In genomic region chr1:40841602-40842001, GRCh38 we compare ENCODE assay signal across 22 cellular contexts. TPM values are rescaled to one million over a fixed set of nuclear protein-coding genes. Genes with fewer than 3 reads are reported as not detected.
A peak's percentile ranks its signal among the peaks of the same experiment; 100 is the strongest.
DNase-seq lines count a peak whose midpoint lies in the region; ATAC-seq and TF ChIP-seq lines count a peak whose summit lies in the region.
"Had no signal": no experiment of that assay in that cellular context is flagged by ENCODE, and none has a peak within 500 bp of the region (broad histone marks: within the 10 kb centered on the region; RNA-seq: fewer than 3 reads in every experiment).

No MANE protein-coding gene starts in this region.

- no peak overlapping the region for H3K4ac ChIP-seq in mesendoderm (ENCODE audit: low read depth, low read length)

- POLR2A ChIA-PET in CD8-positive, alpha-beta T cell (lab: Charles Lee) = interaction anchor here (1.9 kb wide), 1 partner anchor 21 kb away, joined by 6 read pairs; the partner anchor contains the start of gene CITED4

- no peak overlapping the region for H3K4me2 ChIP-seq in mesendoderm (ENCODE audit: low read length)

- CTCF ChIA-PET in activated naive CD4-positive, alpha-beta T cell treated with anti-CD3 and anti-CD28 coated beads for 36 hours (lab: Charles Lee) = interaction anchor here (0.7 to 1.2 kb wide), 3 partner anchors 68 to 111 kb away, joined by 4 to 6 read pairs (median 5); no protein-coding TSS in a partner anchor
- CTCF ChIA-PET in CD8-positive, alpha-beta T cell (lab: Charles Lee) = interaction anchor here (1.2 to 11.6 kb wide), 2 partner anchors 8 to 65 kb away, joined by 6 to 286 read pairs; no protein-coding TSS in a partner anchor

- peaks cover 28% of the 10 kb centered on the region for H3K4me1 ChIP-seq in CD8-positive, alpha-beta T cell (ENCODE audit: insufficient read depth, low read length)
- H3K4me1 ChIP-seq in mesendoderm (ENCODE audit: control insufficient read depth, low read depth, low read length) = peaks cover 4% of the 10 kb centered on the region

- ATAC-seq in CD8-positive, alpha-beta T cell = no peak
- ATAC-seq in GM19035 (IDR thresholded peaks at IDR 0.05; ENCODE audit: unreplicated experiment) (no peak), HG02588 (IDR thresholded peaks at IDR 0.05; ENCODE audit: unreplicated experiment) (no peak)

- no CpG with 5 or more reads among the region's 7 CpGs for WGBS in mesendoderm (ENCODE audit: extremely low coverage, insufficient coverage, low lambda C conversion rate)

- H4K8ac ChIP-seq in mesendoderm (ENCODE audit: low read depth, low read length) = no peak overlapping the region

- H2BK5ac ChIP-seq in mesendoderm (ENCODE audit: low read length) = no peak overlapping the region

- no peak overlapping the region for H3K23ac ChIP-seq in mesendoderm (ENCODE audit: low read length)

- no peak overlapping the region for H4K5ac ChIP-seq in mesendoderm (ENCODE audit: low read length)

- H2AK5ac ChIP-seq in mesendoderm (ENCODE audit: low read length) = no peak overlapping the region

- H2BK120ac ChIP-seq in mesendoderm (ENCODE audit: low read depth, low read length) = no peak overlapping the region

- intact Hi-C loops in activated naive CD4-positive, alpha-beta T cell treated with anti-CD3 and anti-CD28 coated beads for 36 hours (cut with micrococcal nuclease) = loop anchor here (2.0 kb wide), 1 partner anchor 67 kb away; no protein-coding TSS in a partner anchor
- intact Hi-C loops in CD8-positive, alpha-beta T cell (cut with DNase I, micrococcal nuclease) = no loop called here

- peaks cover 27% of the 10 kb centered on the region for H3K4me1 Mint-ChIP-seq in activated naive CD4-positive, alpha-beta T cell treated with anti-CD3 and anti-CD28 coated beads, Interleukin-2, amount 50 U/mL, for 24 hours
- H3K4me1 Mint-ChIP-seq in activated naive CD4-positive, alpha-beta T cell treated with anti-CD3 and anti-CD28 coated beads for 36 hours (ENCODE audit: low read depth) = peaks cover 32% of the 10 kb centered on the region
- peaks cover 38% of the 10 kb centered on the region for H3K4me1 Mint-ChIP-seq in CD8-positive, alpha-beta T cell (ENCODE audit: low read depth)
- peaks cover 30% of the 10 kb centered on the region for H3K4me1 Mint-ChIP-seq in endothelial cell (ENCODE audit: unreplicated experiment)

- no peak overlapping the region for H3K4me3 Mint-ChIP-seq in activated naive CD4-positive, alpha-beta T cell treated with anti-CD3 and anti-CD28 coated beads, Interleukin-2, amount 50 U/mL, for 24 hours
- H3K4me3 Mint-ChIP-seq in activated naive CD4-positive, alpha-beta T cell treated with anti-CD3 and anti-CD28 coated beads for 36 hours = no peak overlapping the region
- no peak overlapping the region for H3K4me3 Mint-ChIP-seq in CD8-positive, alpha-beta T cell
- no peak overlapping the region for H3K4me3 Mint-ChIP-seq in endothelial cell (ENCODE audit: unreplicated experiment)

- H2BK15ac ChIP-seq in mesendoderm (replicated peaks; ENCODE audit: low read depth) = no peak overlapping the region

- DNase-seq in activated naive CD4-positive, alpha-beta T cell treated with anti-CD3 and anti-CD28 coated beads for 36 hours = no peak
- no peak for DNase-seq in CD8-positive, alpha-beta T cell
- DNase-seq in endothelial cell (ENCODE audit: low spot score) (no peak), mesendoderm (no peak)
- DNase-seq: AML-193, DMS153, DND-41, Kasumi-1, NCI-H1092 treated with DMSO at 0.1 percent for 48 hours, NCI-H1436 treated with DMSO at 0.1 percent for 48 hours, NCI-H187 treated with DMSO at 0.1 percent for 48 hours, NCI-H2107, NCI-H524 treated with DMSO at 0.1 percent for 48 hours, NCI-H774, SIG-M5 had no signal

- no peak overlapping the region for H3K9ac ChIP-seq in mesendoderm (ENCODE audit: low read length)

- no peak overlapping the region for H3K18ac ChIP-seq in mesendoderm (ENCODE audit: low read length)

- no peak overlapping the region for H3K27ac ChIP-seq in CD8-positive, alpha-beta T cell (ENCODE audit: low read depth, low read length)
- no peak overlapping the region for H3K27ac ChIP-seq in mesendoderm (ENCODE audit: low read depth, low read length)
- H3K27ac ChIP-seq: C4-2B, SK-N-MC had no signal

- H3K36me3 Mint-ChIP-seq in activated naive CD4-positive, alpha-beta T cell treated with anti-CD3 and anti-CD28 coated beads, Interleukin-2, amount 50 U/mL, for 24 hours = no peaks in the 10 kb centered on the region
- no peaks in the 10 kb centered on the region for H3K36me3 Mint-ChIP-seq in activated naive CD4-positive, alpha-beta T cell treated with anti-CD3 and anti-CD28 coated beads for 36 hours (ENCODE audit: low read depth)
- no peaks in the 10 kb centered on the region for H3K36me3 Mint-ChIP-seq in CD8-positive, alpha-beta T cell
- H3K36me3 Mint-ChIP-seq in endothelial cell (ENCODE audit: low read depth, unreplicated experiment) = peaks cover 4% of the 10 kb centered on the region

- no peak for TF ChIP-seq CTCF in CD8-positive, alpha-beta T cell (IDR thresholded peaks at IDR 0.05)
- TF ChIP-seq CTCF in endothelial cell (IDR thresholded peaks at IDR 0.05; ENCODE audit: unreplicated experiment) = no peak

- no peaks in the 10 kb centered on the region for H3K79me2 ChIP-seq in mesendoderm (ENCODE audit: control insufficient read depth, insufficient read depth, low read length)

- no peaks in the 10 kb centered on the region for H3K79me1 ChIP-seq in mesendoderm (ENCODE audit: low read length)

- no peaks in the 10 kb centered on the region for H3K27me3 Mint-ChIP-seq in activated naive CD4-positive, alpha-beta T cell treated with anti-CD3 and anti-CD28 coated beads, Interleukin-2, amount 50 U/mL, for 24 hours
- H3K27me3 Mint-ChIP-seq in activated naive CD4-positive, alpha-beta T cell treated with anti-CD3 and anti-CD28 coated beads for 36 hours (ENCODE audit: low read depth) = no peaks in the 10 kb centered on the region
- H3K27me3 Mint-ChIP-seq in CD8-positive, alpha-beta T cell (ENCODE audit: low read depth) = no peaks in the 10 kb centered on the region
- H3K27me3 Mint-ChIP-seq in endothelial cell (ENCODE audit: unreplicated experiment) = peaks cover 3% of the 10 kb centered on the region

- H3K27me3 ChIP-seq in CD8-positive, alpha-beta T cell (ENCODE audit: insufficient read depth, low read length) = no peaks in the 10 kb centered on the region
- H3K27me3 ChIP-seq in mesendoderm (ENCODE audit: insufficient read depth, low read length, poor library complexity) = no peaks in the 10 kb centered on the region

- no peak overlapping the region for H3K56ac ChIP-seq in mesendoderm (ENCODE audit: low read length)

- no peaks in the 10 kb centered on the region for H3K36me3 ChIP-seq in CD8-positive, alpha-beta T cell (ENCODE audit: insufficient read depth, low read length)
- no peaks in the 10 kb centered on the region for H3K36me3 ChIP-seq in mesendoderm (ENCODE audit: control insufficient read depth, insufficient read depth, low read length)

- no peaks in the 10 kb centered on the region for H3K9me3 Mint-ChIP-seq in activated naive CD4-positive, alpha-beta T cell treated with anti-CD3 and anti-CD28 coated beads, Interleukin-2, amount 50 U/mL, for 24 hours
- H3K9me3 Mint-ChIP-seq in activated naive CD4-positive, alpha-beta T cell treated with anti-CD3 and anti-CD28 coated beads for 36 hours = peaks cover 5% of the 10 kb centered on the region
- peaks cover 5% of the 10 kb centered on the region for H3K9me3 Mint-ChIP-seq in CD8-positive, alpha-beta T cell
- no peaks in the 10 kb centered on the region for H3K9me3 Mint-ChIP-seq in endothelial cell (ENCODE audit: unreplicated experiment)

- H3K4me3 ChIP-seq in CD8-positive, alpha-beta T cell (ENCODE audit: low read depth, low read length) = peak overlapping the region; percentile 26
- no peak overlapping the region for H3K4me3 ChIP-seq in mesendoderm (ENCODE audit: low read length)
- H3K4me3 ChIP-seq: SK-N-MC had no signal

- no peaks in the 10 kb centered on the region for H3K9me3 ChIP-seq in CD8-positive, alpha-beta T cell (ENCODE audit: low read length)

- peak overlapping the region; percentile 39 for H3K27ac Mint-ChIP-seq in activated naive CD4-positive, alpha-beta T cell treated with anti-CD3 and anti-CD28 coated beads, Interleukin-2, amount 50 U/mL, for 24 hours
- H3K27ac Mint-ChIP-seq in activated naive CD4-positive, alpha-beta T cell treated with anti-CD3 and anti-CD28 coated beads for 36 hours = no peak overlapping the region
- H3K27ac Mint-ChIP-seq in CD8-positive, alpha-beta T cell = no peak overlapping the region
- peak overlapping the region; percentile 89 for H3K27ac Mint-ChIP-seq in endothelial cell (ENCODE audit: unreplicated experiment)

RNA-seq across cellular contexts. Expression of gene CITED4, which starts 20.6 kb away (rescaled TPM):
- 1 to 10 TPM; 2.4 TPM for total RNA-seq in activated naive CD4-positive, alpha-beta T cell treated with anti-CD3 and anti-CD28 coated beads for 36 hours
- 10 to 100 TPM; 31.4 to 34.2 TPM for total RNA-seq in CD8-positive, alpha-beta T cell
- total RNA-seq in endothelial cell (ENCODE audit: unreplicated experiment) = 3.6 TPM
- 12.3 TPM for polyA plus RNA-seq in mesendoderm (2013, experiment 1 of 2)
- polyA plus RNA-seq in mesendoderm (2013, experiment 2 of 2) = 12.8 TPM

RNA-seq across cellular contexts. Expression of gene KCNQ4, which starts 58.0 kb away (rescaled TPM):
- total RNA-seq in activated naive CD4-positive, alpha-beta T cell treated with anti-CD3 and anti-CD28 coated beads for 36 hours = under 1 TPM; 0.49 to 0.50 TPM
- total RNA-seq in CD8-positive, alpha-beta T cell = under 1 TPM; 0.31 to 0.35 TPM
- total RNA-seq in endothelial cell (ENCODE audit: unreplicated experiment) = 1.5 TPM
- polyA plus RNA-seq in mesendoderm (2013, experiment 1 of 2) = 0.63 TPM
- polyA plus RNA-seq in mesendoderm (2013, experiment 2 of 2) = 0.56 TPM
- total RNA-seq: M059J had no signal
- polyA plus RNA-seq: AG04450 had no signal

Comparison
In these comparisons a context has a peak if more than half of its experiments do, and no peak if none do; other contexts are left out.
1. H3K27ac Mint-ChIP-seq: peak in activated naive CD4-positive, alpha-beta T cell treated with anti-CD3 and anti-CD28 coated beads, Interleukin-2, amount 50 U/mL, for 24 hours (single experiment) and endothelial cell (single experiment); none in activated naive CD4-positive, alpha-beta T cell treated with anti-CD3 and anti-CD28 coated beads for 36 hours (single experiment) and CD8-positive, alpha-beta T cell (single experiment).